Comparison of ENCODE assay signal across 1 cellular context in genomic region chr2:223956267-223956666, GRCh38.
TF ChIP-seq lines count a peak whose summit lies in the region.

No MANE protein-coding gene starts in this region.

TF ChIP-seq in GM23338, 12 proteins besides CTCF, POLR2A, EP300 and RAD21 (continued from another document):
- TF ChIP-seq NANOG (IDR thresholded peaks at IDR 0.05; ENCODE audit: borderline replicate concordance) (no peak), POLR2AphosphoS5 (IDR thresholded peaks at IDR 0.05; ENCODE audit: low read depth) (no peak)
- TF ChIP-seq, protein P1, sequence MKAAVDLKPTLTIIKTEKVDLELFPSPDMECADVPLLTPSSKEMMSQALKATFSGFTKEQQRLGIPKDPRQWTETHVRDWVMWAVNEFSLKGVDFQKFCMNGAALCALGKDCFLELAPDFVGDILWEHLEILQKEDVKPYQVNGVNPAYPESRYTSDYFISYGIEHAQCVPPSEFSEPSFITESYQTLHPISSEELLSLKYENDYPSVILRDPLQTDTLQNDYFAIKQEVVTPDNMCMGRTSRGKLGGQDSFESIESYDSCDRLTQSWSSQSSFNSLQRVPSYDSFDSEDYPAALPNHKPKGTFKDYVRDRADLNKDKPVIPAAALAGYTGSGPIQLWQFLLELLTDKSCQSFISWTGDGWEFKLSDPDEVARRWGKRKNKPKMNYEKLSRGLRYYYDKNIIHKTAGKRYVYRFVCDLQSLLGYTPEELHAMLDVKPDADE (IDR thresholded peaks at IDR 0.05): no peak
- TF ChIP-seq, protein P2, sequence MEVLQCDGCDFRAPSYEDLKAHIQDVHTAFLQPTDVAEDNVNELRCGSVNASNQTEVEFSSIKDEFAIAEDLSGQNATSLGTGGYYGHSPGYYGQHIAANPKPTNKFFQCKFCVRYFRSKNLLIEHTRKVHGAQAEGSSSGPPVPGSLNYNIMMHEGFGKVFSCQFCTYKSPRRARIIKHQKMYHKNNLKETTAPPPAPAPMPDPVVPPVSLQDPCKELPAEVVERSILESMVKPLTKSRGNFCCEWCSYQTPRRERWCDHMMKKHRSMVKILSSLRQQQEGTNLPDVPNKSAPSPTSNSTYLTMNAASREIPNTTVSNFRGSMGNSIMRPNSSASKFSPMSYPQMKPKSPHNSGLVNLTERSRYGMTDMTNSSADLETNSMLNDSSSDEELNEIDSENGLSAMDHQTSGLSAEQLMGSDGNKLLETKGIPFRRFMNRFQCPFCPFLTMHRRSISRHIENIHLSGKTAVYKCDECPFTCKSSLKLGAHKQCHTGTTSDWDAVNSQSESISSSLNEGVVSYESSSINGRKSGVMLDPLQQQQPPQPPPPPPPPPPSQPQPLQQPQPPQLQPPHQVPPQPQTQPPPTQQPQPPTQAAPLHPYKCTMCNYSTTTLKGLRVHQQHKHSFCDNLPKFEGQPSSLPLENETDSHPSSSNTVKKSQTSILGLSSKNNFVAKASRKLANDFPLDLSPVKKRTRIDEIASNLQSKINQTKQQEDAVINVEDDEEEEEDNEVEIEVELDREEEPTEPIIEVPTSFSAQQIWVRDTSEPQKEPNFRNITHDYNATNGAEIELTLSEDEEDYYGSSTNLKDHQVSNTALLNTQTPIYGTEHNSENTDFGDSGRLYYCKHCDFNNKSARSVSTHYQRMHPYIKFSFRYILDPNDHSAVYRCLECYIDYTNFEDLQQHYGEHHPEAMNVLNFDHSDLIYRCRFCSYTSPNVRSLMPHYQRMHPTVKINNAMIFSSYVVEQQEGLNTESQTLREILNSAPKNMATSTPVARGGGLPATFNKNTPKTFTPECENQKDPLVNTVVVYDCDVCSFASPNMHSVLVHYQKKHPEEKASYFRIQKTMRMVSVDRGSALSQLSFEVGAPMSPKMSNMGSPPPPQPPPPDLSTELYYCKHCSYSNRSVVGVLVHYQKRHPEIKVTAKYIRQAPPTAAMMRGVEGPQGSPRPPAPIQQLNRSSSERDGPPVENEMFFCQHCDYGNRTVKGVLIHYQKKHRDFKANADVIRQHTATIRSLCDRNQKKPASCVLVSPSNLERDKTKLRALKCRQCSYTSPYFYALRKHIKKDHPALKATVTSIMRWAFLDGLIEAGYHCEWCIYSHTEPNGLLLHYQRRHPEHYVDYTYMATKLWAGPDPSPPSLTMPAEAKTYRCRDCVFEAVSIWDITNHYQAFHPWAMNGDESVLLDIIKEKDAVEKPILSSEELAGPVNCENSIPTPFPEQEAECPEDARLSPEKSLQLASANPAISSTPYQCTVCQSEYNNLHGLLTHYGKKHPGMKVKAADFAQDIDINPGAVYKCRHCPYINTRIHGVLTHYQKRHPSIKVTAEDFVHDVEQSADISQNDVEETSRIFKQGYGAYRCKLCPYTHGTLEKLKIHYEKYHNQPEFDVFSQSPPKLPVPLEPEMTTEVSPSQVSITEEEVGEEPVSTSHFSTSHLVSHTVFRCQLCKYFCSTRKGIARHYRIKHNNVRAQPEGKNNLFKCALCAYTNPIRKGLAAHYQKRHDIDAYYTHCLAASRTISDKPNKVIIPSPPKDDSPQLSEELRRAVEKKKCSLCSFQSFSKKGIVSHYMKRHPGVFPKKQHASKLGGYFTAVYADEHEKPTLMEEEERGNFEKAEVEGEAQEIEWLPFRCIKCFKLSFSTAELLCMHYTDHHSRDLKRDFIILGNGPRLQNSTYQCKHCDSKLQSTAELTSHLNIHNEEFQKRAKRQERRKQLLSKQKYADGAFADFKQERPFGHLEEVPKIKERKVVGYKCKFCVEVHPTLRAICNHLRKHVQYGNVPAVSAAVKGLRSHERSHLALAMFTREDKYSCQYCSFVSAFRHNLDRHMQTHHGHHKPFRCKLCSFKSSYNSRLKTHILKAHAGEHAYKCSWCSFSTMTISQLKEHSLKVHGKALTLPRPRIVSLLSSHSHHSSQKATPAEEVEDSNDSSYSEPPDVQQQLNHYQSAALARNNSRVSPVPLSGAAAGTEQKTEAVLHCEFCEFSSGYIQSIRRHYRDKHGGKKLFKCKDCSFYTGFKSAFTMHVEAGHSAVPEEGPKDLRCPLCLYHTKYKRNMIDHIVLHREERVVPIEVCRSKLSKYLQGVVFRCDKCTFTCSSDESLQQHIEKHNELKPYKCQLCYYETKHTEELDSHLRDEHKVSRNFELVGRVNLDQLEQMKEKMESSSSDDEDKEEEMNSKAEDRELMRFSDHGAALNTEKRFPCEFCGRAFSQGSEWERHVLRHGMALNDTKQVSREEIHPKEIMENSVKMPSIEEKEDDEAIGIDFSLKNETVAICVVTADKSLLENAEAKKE (CRISPR knock-in tag; IDR thresholded peaks at IDR 0.05): no peak
